1 cellular context compared by ENCODE assay signal in genomic region chr1:61264825-61265242, GRCh38.
TF ChIP-seq lines count a peak whose summit lies in the region.

No MANE protein-coding gene starts in this region.

TF ChIP-seq in HepG2, 621 proteins besides CTCF, POLR2A, EP300 and RAD21 (continued from another document and continues in another):
- TF ChIP-seq ZGPAT (CRISPR knock-in tag; IDR thresholded peaks at IDR 0.05): 0 out of 2 replicates have a peak, but pooled peaks have one; percentile 17
- TF ChIP-seq HOXA7 (CRISPR knock-in tag; IDR thresholded peaks at IDR 0.05): no peak
- TF ChIP-seq MTA3 (CRISPR knock-in tag; IDR thresholded peaks at IDR 0.05): no peak
- no peak for TF ChIP-seq ZKSCAN1 (IDR thresholded peaks at IDR 0.05; ENCODE audit: low read length)
- no peak for TF ChIP-seq POGK (CRISPR knock-in tag; conservative IDR thresholded peaks at IDR 0.05)
- no peak for TF ChIP-seq BRD4 (CRISPR knock-in tag; IDR thresholded peaks at IDR 0.05)
- TF ChIP-seq NR2F6 (IDR thresholded peaks at IDR 0.05): no peak
- peak; percentile 57 for TF ChIP-seq NR2F6 (CRISPR knock-in tag; IDR thresholded peaks at IDR 0.05)
- peak; percentile 40; the same call in 1 of the 2 replicates for TF ChIP-seq ARID4A (CRISPR knock-in tag; IDR thresholded peaks at IDR 0.05; ENCODE audit: borderline replicate concordance)
- no peak for TF ChIP-seq FUBP1 (CRISPR knock-in tag; IDR thresholded peaks at IDR 0.05; ENCODE audit: borderline replicate concordance)
- TF ChIP-seq SIX4 (CRISPR knock-in tag; IDR thresholded peaks at IDR 0.05): peak; percentile 38; the same call in 1 of the 2 replicates
- peak; percentile 55; the same call in 1 of the 2 replicates for TF ChIP-seq ZSCAN9 (CRISPR knock-in tag; IDR thresholded peaks at IDR 0.05; ENCODE audit: borderline replicate concordance)
- TF ChIP-seq ERF (CRISPR knock-in tag; IDR thresholded peaks at IDR 0.05): peak; percentile 54; the same call in 1 of the 2 replicates
- peak; percentile 82 for TF ChIP-seq TEAD3 (CRISPR knock-in tag; optimal IDR thresholded peaks at IDR 0.05; ENCODE audit: borderline replicate concordance)
- no peak for TF ChIP-seq ZNF232 (CRISPR knock-in tag; IDR thresholded peaks at IDR 0.05; ENCODE audit: borderline replicate concordance)
- no peak for TF ChIP-seq NFRKB (IDR thresholded peaks at IDR 0.05)
- TF ChIP-seq ZMAT3 (CRISPR knock-in tag; conservative IDR thresholded peaks at IDR 0.05): 0 out of 2 replicates have a peak, but pooled peaks have one; percentile 40
- TF ChIP-seq ZNF501 (CRISPR knock-in tag; IDR thresholded peaks at IDR 0.05): no peak
- no peak for TF ChIP-seq ZEB1 (IDR thresholded peaks at IDR 0.05; ENCODE audit: insufficient replicate concordance, low read depth)
- no peak for TF ChIP-seq ZNF674 (CRISPR knock-in tag; IDR thresholded peaks at IDR 0.05; ENCODE audit: low read depth)
- TF ChIP-seq HDAC1 (CRISPR knock-in tag; IDR thresholded peaks at IDR 0.05): peak; percentile 27; the same call in 1 of the 2 replicates
- no peak for TF ChIP-seq ZNF850 (CRISPR knock-in tag; conservative IDR thresholded peaks at IDR 0.05)
- peak; percentile 57; the same call in 1 of the 2 replicates for TF ChIP-seq ZMYM4 (CRISPR knock-in tag; IDR thresholded peaks at IDR 0.05)
- peak; percentile 72; the same call in 1 of the 2 replicates for TF ChIP-seq ZBTB3 (CRISPR knock-in tag; IDR thresholded peaks at IDR 0.05; ENCODE audit: borderline replicate concordance, low read depth)
- TF ChIP-seq MAFF (IDR thresholded peaks at IDR 0.05; ENCODE audit: low read depth, low read length): no peak
- TF ChIP-seq NR2C2 (CRISPR knock-in tag; IDR thresholded peaks at IDR 0.05; ENCODE audit: borderline replicate concordance): peak; percentile 48; the same call in 1 of the 2 replicates
- 0 out of 2 replicates have a peak, but pooled peaks have one; percentile 28 for TF ChIP-seq MED13 (CRISPR knock-in tag; IDR thresholded peaks at IDR 0.05)
- TF ChIP-seq SETDB1 (CRISPR knock-in tag; IDR thresholded peaks at IDR 0.05; ENCODE audit: borderline replicate concordance): no peak
- TF ChIP-seq TEAD2 (CRISPR knock-in tag; IDR thresholded peaks at IDR 0.05): no peak
- TF ChIP-seq ZNF3 (CRISPR knock-in tag; IDR thresholded peaks at IDR 0.05): no peak
- peak; percentile 32; the same call in 1 of the 2 replicates for TF ChIP-seq TCF7L2 (IDR thresholded peaks at IDR 0.05; ENCODE audit: low read depth, low read length)
- no peak for TF ChIP-seq ZNF678 (CRISPR knock-in tag; IDR thresholded peaks at IDR 0.05)
- 0 out of 2 replicates have a peak, but pooled peaks have one; percentile 21 for TF ChIP-seq TP53 (CRISPR knock-in tag; conservative IDR thresholded peaks at IDR 0.05)
- TF ChIP-seq AHR (CRISPR knock-in tag; IDR thresholded peaks at IDR 0.05): no peak
- TF ChIP-seq THRA (CRISPR knock-in tag; IDR thresholded peaks at IDR 0.05; ENCODE audit: borderline replicate concordance): peak; percentile 51; the same call in 1 of the 2 replicates
- TF ChIP-seq TBX3 (IDR thresholded peaks at IDR 0.05; ENCODE audit: borderline replicate concordance): peak; percentile 30; the same call in 1 of the 2 replicates
- 0 out of 2 replicates have a peak, but pooled peaks have one; percentile 20 for TF ChIP-seq ATF2 (CRISPR knock-in tag; IDR thresholded peaks at IDR 0.05)
- TF ChIP-seq NKX3-1 (CRISPR knock-in tag; IDR thresholded peaks at IDR 0.05): no peak
- no peak for TF ChIP-seq ZNF335 (CRISPR knock-in tag; IDR thresholded peaks at IDR 0.05)
- TF ChIP-seq ZKSCAN8 (CRISPR knock-in tag; IDR thresholded peaks at IDR 0.05; ENCODE audit: borderline replicate concordance): peak; percentile 65; the same call in 1 of the 2 replicates
- peak; percentile 44; the same call in 1 of the 2 replicates for TF ChIP-seq LCORL (IDR thresholded peaks at IDR 0.05)
- no peak for TF ChIP-seq LCORL (CRISPR knock-in tag; IDR thresholded peaks at IDR 0.05)
- peak; percentile 20 for TF ChIP-seq ASH2L (IDR thresholded peaks at IDR 0.05; ENCODE audit: insufficient read length, low read depth, low read length)
- TF ChIP-seq CC2D1A (CRISPR knock-in tag; IDR thresholded peaks at IDR 0.05): no peak
- TF ChIP-seq PBX3 (CRISPR knock-in tag; IDR thresholded peaks at IDR 0.05; ENCODE audit: borderline replicate concordance): no peak
- no peak for TF ChIP-seq CHD2 (IDR thresholded peaks at IDR 0.05; ENCODE audit: low read depth, low read length)
- TF ChIP-seq MIXL1 (CRISPR knock-in tag; IDR thresholded peaks at IDR 0.05): peak; percentile 71; the same call in 1 of the 2 replicates
- no peak for TF ChIP-seq SAFB2 (CRISPR knock-in tag; IDR thresholded peaks at IDR 0.05; ENCODE audit: borderline replicate concordance, low read depth)
- TF ChIP-seq FOXJ3 (CRISPR knock-in tag; IDR thresholded peaks at IDR 0.05; ENCODE audit: borderline replicate concordance): peak; percentile 63; the same call in 1 of the 2 replicates
- no peak for TF ChIP-seq FOXM1 (CRISPR knock-in tag; IDR thresholded peaks at IDR 0.05)
- TF ChIP-seq ELF3 (CRISPR knock-in tag; IDR thresholded peaks at IDR 0.05): peak; percentile 61
- TF ChIP-seq ZBTB34 (CRISPR knock-in tag; IDR thresholded peaks at IDR 0.05): no peak
- no peak for TF ChIP-seq TCF12 (IDR thresholded peaks at IDR 0.05)
- no peak for TF ChIP-seq TCF12 (CRISPR knock-in tag; IDR thresholded peaks at IDR 0.05)
- TF ChIP-seq ATF1 (CRISPR knock-in tag; IDR thresholded peaks at IDR 0.05): no peak
- TF ChIP-seq ZBTB20 (CRISPR knock-in tag; IDR thresholded peaks at IDR 0.05; ENCODE audit: borderline replicate concordance, low read depth): peak; percentile 96; the same call in 1 of the 2 replicates
- no peak for TF ChIP-seq ZNF704 (CRISPR knock-in tag; IDR thresholded peaks at IDR 0.05; ENCODE audit: borderline replicate concordance)
